In genomic region chr12:26278266-26278665, GRCh38 we compare ENCODE assay signal across 23 cellular contexts.
DNase-seq lines count a peak whose midpoint lies in the region; ATAC-seq, FAIRE-seq and TF ChIP-seq lines count a peak whose summit lies in the region.
"Had no signal": no experiment of that assay in that cellular context is flagged by ENCODE, and none has a peak within 500 bp of the region (broad histone marks: within the 10 kb centered on the region; RNA-seq: fewer than 3 reads in every experiment).

No MANE protein-coding gene starts in this region.

- no peak overlapping the region for H3K9ac ChIP-seq in astrocyte (ENCODE audit: low read length)
- H3K9ac ChIP-seq: GM23248 had no signal

- no peak overlapping the region for H3K27ac Mint-ChIP-seq in MCF 10A (ENCODE audit: low read depth, unreplicated experiment)
- H3K27ac Mint-ChIP-seq in astrocyte (ENCODE audit: unreplicated experiment), result peak overlapping the region; percentile 79
- H3K27ac Mint-ChIP-seq: H9, HFFc6 had no signal

- H3K4me3 Mint-ChIP-seq in MCF 10A (ENCODE audit: unreplicated experiment) (no peak overlapping the region), astrocyte (ENCODE audit: unreplicated experiment) (no peak overlapping the region)
- H3K4me3 Mint-ChIP-seq: H9, HFFc6 had no signal

- TF ChIP-seq CTCF in breast epithelium (IDR thresholded peaks at IDR 0.05) (no peak), MCF 10A (IDR thresholded peaks at IDR 0.05; ENCODE audit: unreplicated experiment) (no peak), astrocyte (IDR thresholded peaks at IDR 0.05; ENCODE audit: insufficient read depth, low read depth, low read length) (no peak), osteoblast (IDR thresholded peaks at IDR 0.05; ENCODE audit: extremely low read depth, low read depth, low read length) (no peak)

- no peaks in the 10 kb centered on the region for H3K27me3 ChIP-seq in breast epithelium
- H3K27me3 ChIP-seq in astrocyte (ENCODE audit: insufficient read depth, low read length), result no peaks in the 10 kb centered on the region
- no peaks in the 10 kb centered on the region for H3K27me3 ChIP-seq in osteoblast (ENCODE audit: insufficient read depth, low read length)

- DNase-seq in breast epithelium (ENCODE audit: low spot score in 2 of 2) (no peak), MCF 10A (ENCODE audit: unreplicated experiment) (no peak), astrocyte (ENCODE audit: low read depth) (no peak), osteoblast (ENCODE audit: insufficient read length, low spot score, missing footprints) (no peak), dedifferentiated amniotic fluid mesenchymal stem cell (ENCODE audit: extremely low spot score) (no peak)
- DNase-seq in activated CD8-positive, alpha-beta memory T cell treated with anti-CD3 and anti-CD28 coated beads, Interleukin-2, amount 50 U/mL, for 48 hours, result no peak
- DNase-seq: AML-193, GDM1, GM23248, H9, HFFc6, NCI-H1694, NCI-H2081, NCI-H2171, NCI-H345, NCI-H524, NCI-H774 had no signal

- H3K4me2 ChIP-seq in astrocyte (ENCODE audit: low read length) (no peak overlapping the region), osteoblast (ENCODE audit: insufficient read depth, low read length) (peak overlapping the region; percentile 42)

- CTCF ChIA-PET in MCF 10A (lab: Yijun Ruan, JAX), result interaction anchor here (0.6 to 1.7 kb wide), 8 partner anchors 11 to 374 kb away, joined by 3 to 5 read pairs (median 4); no protein-coding TSS in a partner anchor

- TF ChIP-seq POLR2A in breast epithelium (IDR thresholded peaks at IDR 0.05), result no peak

- H3K9me3 Mint-ChIP-seq in MCF 10A (ENCODE audit: unreplicated experiment), result no peaks in the 10 kb centered on the region
- H3K9me3 Mint-ChIP-seq in astrocyte (ENCODE audit: unreplicated experiment), result peaks cover 6% of the 10 kb centered on the region
- H3K9me3 Mint-ChIP-seq: H9, HFFc6 had no signal

- H3K36me3 Mint-ChIP-seq in MCF 10A (ENCODE audit: insufficient read depth, unreplicated experiment) (no peaks in the 10 kb centered on the region), astrocyte (ENCODE audit: low read depth, unreplicated experiment) (no peaks in the 10 kb centered on the region)

- intact Hi-C loops in breast epithelium (cut with DNase I; ENCODE audit: low total_unique reads) (no loop called here), MCF 10A (cut with micrococcal nuclease) (no loop called here)

- no peaks in the 10 kb centered on the region for H3K9me3 ChIP-seq in breast epithelium
- H3K9me3 ChIP-seq in astrocyte (ENCODE audit: insufficient read depth, low read depth, low read length), result no peaks in the 10 kb centered on the region
- no peaks in the 10 kb centered on the region for H3K9me3 ChIP-seq in osteoblast (ENCODE audit: low read depth, low read length)

- no peak for FAIRE-seq in astrocyte (lab: Jason Lieb, UNC)
- FAIRE-seq: GM18507, HepG2, K562 had no signal

- H2AFZ ChIP-seq in astrocyte (ENCODE audit: low read depth, low read length), result no peak overlapping the region
- peak overlapping the region; percentile 38 for H2AFZ ChIP-seq in osteoblast (ENCODE audit: low read length)
- H2AFZ ChIP-seq: GM23248 had no signal

- H3K4me1 Mint-ChIP-seq in MCF 10A (ENCODE audit: insufficient read depth, unreplicated experiment) (peaks cover 21% of the 10 kb centered on the region), astrocyte (ENCODE audit: low read depth, unreplicated experiment) (peaks cover 23% of the 10 kb centered on the region)

- no TSS peak for BruUV-seq in MCF 10A (replicated peaks; lab: Mats Ljungman, UMichigan)

- H4K20me1 ChIP-seq in astrocyte (ENCODE audit: insufficient read depth, low read length) (no peaks in the 10 kb centered on the region), osteoblast (ENCODE audit: insufficient read depth, low read length) (no peaks in the 10 kb centered on the region)

- POLR2A ChIA-PET in MCF 10A (lab: Yijun Ruan, JAX), result interaction anchor here (0.7 to 2.1 kb wide), 6 partner anchors 21 to 222 kb away, joined by 3 to 6 read pairs (median 3); no protein-coding TSS in a partner anchor

- no peaks in the 10 kb centered on the region for H3K27me3 Mint-ChIP-seq in MCF 10A (ENCODE audit: insufficient read depth, unreplicated experiment)
- H3K27me3 Mint-ChIP-seq in astrocyte (ENCODE audit: low read depth, unreplicated experiment), result peaks cover 10% of the 10 kb centered on the region

- no peak overlapping the region for H3K4me3 ChIP-seq in breast epithelium
- H3K4me3 ChIP-seq in astrocyte (ENCODE audit: insufficient read depth, low read depth, low read length), result no peak overlapping the region
- no peak overlapping the region for H3K4me3 ChIP-seq in osteoblast (ENCODE audit: insufficient read depth, low read length)
- H3K4me3 ChIP-seq: GM23248, K562 had no signal

- H3K36me3 ChIP-seq in breast epithelium (no peaks in the 10 kb centered on the region), astrocyte (ENCODE audit: insufficient read depth, low read length) (no peaks in the 10 kb centered on the region), osteoblast (ENCODE audit: insufficient read depth, low read length) (no peaks in the 10 kb centered on the region)

- H3K4me1 ChIP-seq in breast epithelium, result peaks cover 14 to 19% of the 10 kb centered on the region in 2 donors
- H3K4me1 ChIP-seq in astrocyte (ENCODE audit: insufficient read depth, low read length), result peaks cover 27% of the 10 kb centered on the region
- H3K4me1 ChIP-seq in osteoblast (ENCODE audit: insufficient read depth, low read length), result peaks cover 52% of the 10 kb centered on the region

- no peak for ATAC-seq in HG03342 (IDR thresholded peaks at IDR 0.05; ENCODE audit: unreplicated experiment)
- ATAC-seq: HepG2, K562 had no signal

- H3K27ac ChIP-seq in breast epithelium, result peak overlapping the region; percentile 52 to 75
- peak overlapping the region; percentile 7 for H3K27ac ChIP-seq in astrocyte (ENCODE audit: low read depth, low read length)
- H3K27ac ChIP-seq in osteoblast (ENCODE audit: low read depth, low read length), result peak overlapping the region; percentile 82
- H3K27ac ChIP-seq: C4-2B, GM23248, RWPE1 had no signal

- H3K79me2 ChIP-seq in astrocyte (ENCODE audit: insufficient read depth, low read length) (no peaks in the 10 kb centered on the region), osteoblast (ENCODE audit: insufficient read depth, low read length) (no peaks in the 10 kb centered on the region)

Comparison
In these comparisons a context has a peak if more than half of its experiments do, and no peak if none do; other contexts are left out.
1. H3K27ac ChIP-seq: peak in every context shown above with its lines; median percentile 82 in osteoblast; 64 in breast epithelium; 7 in astrocyte.